ENCODE assay signal across 14 cellular contexts in the genomic region with DNA sequence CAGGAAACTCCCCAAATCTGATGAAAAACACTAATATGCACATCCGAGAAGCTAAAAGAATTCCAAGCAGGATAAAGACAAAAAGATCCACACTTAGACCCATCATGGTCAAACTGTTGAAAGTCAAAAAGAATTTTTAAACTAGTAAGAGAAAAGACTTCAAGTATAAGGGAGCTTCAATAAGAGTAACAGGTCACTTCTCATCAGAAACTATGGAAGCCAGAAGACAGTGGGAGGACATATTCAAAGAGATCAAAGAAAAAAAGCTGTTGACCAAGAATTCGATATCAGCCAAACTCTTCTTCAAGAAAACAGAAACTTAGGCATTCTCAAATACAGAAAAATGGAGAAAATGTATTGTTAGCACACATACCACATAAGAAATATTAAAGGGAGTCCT. TPM values are rescaled to one million over a fixed set of nuclear protein-coding genes. Genes with fewer than 3 reads are reported as not detected.
A peak's percentile ranks its signal among the peaks of the same experiment; 100 is the strongest.
DNase-seq lines count a peak whose midpoint lies in the region; ATAC-seq, FAIRE-seq and TF ChIP-seq lines count a peak whose summit lies in the region.
"Had no signal": no experiment of that assay in that cellular context is flagged by ENCODE, and none has a peak within 500 bp of the region (broad histone marks: within the 10 kb centered on the region; RNA-seq: fewer than 3 reads in every experiment).

No MANE protein-coding gene starts in this region.

- no peak overlapping the region for H3K27ac Mint-ChIP-seq in activated naive CD8-positive, alpha-beta T cell treated with anti-CD3 and anti-CD28 coated beads, Interleukin-2, amount 50 U/mL, for 24 hours

- in situ Hi-C loops in astrocyte of the spinal cord (cut with HindIII; ENCODE audit: low sequenced_read_pairs): no loop called here

- H3K9me3 Mint-ChIP-seq in activated naive CD8-positive, alpha-beta T cell treated with anti-CD3 and anti-CD28 coated beads, Interleukin-2, amount 50 U/mL, for 24 hours: peaks cover 29% of the 10 kb centered on the region

- no peak overlapping the region for H3K4me3 Mint-ChIP-seq in activated naive CD8-positive, alpha-beta T cell treated with anti-CD3 and anti-CD28 coated beads, Interleukin-2, amount 50 U/mL, for 24 hours
- H3K4me3 Mint-ChIP-seq: central memory CD8-positive, alpha-beta T cell had no signal

- no peak for TF ChIP-seq POLR2A in GM12891 (IDR thresholded peaks at IDR 0.05; ENCODE audit: low read depth, low read length)

- H3K4me1 Mint-ChIP-seq in activated naive CD8-positive, alpha-beta T cell treated with anti-CD3 and anti-CD28 coated beads, Interleukin-2, amount 50 U/mL, for 24 hours: peaks cover 7% of the 10 kb centered on the region
- H3K4me1 Mint-ChIP-seq: central memory CD8-positive, alpha-beta T cell had no signal

- no peaks in the 10 kb centered on the region for H3K27me3 Mint-ChIP-seq in activated naive CD8-positive, alpha-beta T cell treated with anti-CD3 and anti-CD28 coated beads, Interleukin-2, amount 50 U/mL, for 24 hours

- FAIRE-seq in GM12891 (lab: Jason Lieb, UNC): no peak

- no peak for TF ChIP-seq CTCF in astrocyte of the spinal cord (IDR thresholded peaks at IDR 0.05; ENCODE audit: low read depth, low read length)

- DNase-seq in NOMO-1 treated with DMSO at 0.1 percent for 48 hours (lab: John Stamatoyannopoulos, UW; ENCODE audit: unreplicated experiment) (peak; percentile 22), NOMO-1 treated with dmso at 0.1 percent for 144 hours (lab: John Stamatoyannopoulos, UW; ENCODE audit: unreplicated experiment) (no peak), NAMALWA (ENCODE audit: low spot score) (peak; percentile 37), astrocyte of the spinal cord (ENCODE audit: low read depth, low spot score) (peak; percentile 13), renal cortical epithelial cell (ENCODE audit: low read depth) (peak; percentile 45), GM12891 (ENCODE audit: insufficient read length, low spot score) (no peak)
- no peak for DNase-seq in activated naive CD8-positive, alpha-beta T cell treated with anti-CD3 and anti-CD28 coated beads, Interleukin-2, amount 50 U/mL, for 24 hours
- DNase-seq: activated CD4-positive, alpha-beta T cell treated with anti-CD3 and anti-CD28 coated beads for 4 hours; activated naive CD4-positive, alpha-beta T cell; foreskin fibroblast; transverse colon had no signal

- no peak overlapping the region for H3K4me3 ChIP-seq in astrocyte of the spinal cord (ENCODE audit: low read depth, low read length)
- H3K4me3 ChIP-seq: smooth muscle cell, transverse colon had no signal

- no peak for ATAC-seq in activated naive CD8-positive, alpha-beta T cell treated with anti-CD3 and anti-CD28 coated beads, Interleukin-2, amount 50 U/mL, for 24 hours
- ATAC-seq in GM18909 (IDR thresholded peaks at IDR 0.05; ENCODE audit: poor library complexity, unreplicated experiment): no peak

- peaks cover 2% of the 10 kb centered on the region for H3K36me3 Mint-ChIP-seq in activated naive CD8-positive, alpha-beta T cell treated with anti-CD3 and anti-CD28 coated beads, Interleukin-2, amount 50 U/mL, for 24 hours (ENCODE audit: low read depth)

TF ChIP-seq in GM12891, 5 proteins besides CTCF, POLR2A, EP300 and RAD21:
- TF ChIP-seq PAX5 (IDR thresholded peaks at IDR 0.05; ENCODE audit: insufficient read depth, low read length, severe bottlenecking): no peak
- TF ChIP-seq SPI1 (IDR thresholded peaks at IDR 0.05; ENCODE audit: low read depth, low read length): no peak
- no peak for TF ChIP-seq TAF1 (IDR thresholded peaks at IDR 0.05; ENCODE audit: low read depth, low read length)
- no peak for TF ChIP-seq POU2F2 (IDR thresholded peaks at IDR 0.05; ENCODE audit: low read depth, low read length)
- no peak for TF ChIP-seq POLR2AphosphoS5 (IDR thresholded peaks at IDR 0.05; ENCODE audit: low read depth, low read length)

RNA-seq across cellular contexts. Expression of a gene that starts 50.4 kb away (rescaled TPM):
- total RNA-seq in renal cortical epithelial cell: 9.9 and 11.2 TPM in 2 replicates
- 9.3 TPM for polyA plus RNA-seq in GM12891 (2012; ENCODE audit: low read depth, missing spikeins)

Comparison
In these comparisons a context has a peak if more than half of its experiments do, and no peak if none do; other contexts are left out.
1. DNase-seq: peak in NOMO-1 treated with DMSO at 0.1 percent for 48 hours (single experiment), NAMALWA (single experiment), astrocyte of the spinal cord (single experiment) and renal cortical epithelial cell (single experiment); none in NOMO-1 treated with dmso at 0.1 percent for 144 hours (single experiment), activated naive CD8-positive, alpha-beta T cell treated with anti-CD3 and anti-CD28 coated beads, Interleukin-2, amount 50 U/mL, for 24 hours (single experiment) and GM12891 (single experiment).